Comparison of ENCODE assay signal across 18 cellular contexts in genomic region chr1:8589571-8589970, GRCh38.
"Had no signal": no experiment of that assay in that cellular context is flagged by ENCODE, and none has a peak within 500 bp of the region (broad histone marks: within the 10 kb centered on the region; RNA-seq: fewer than 3 reads in every experiment).

No MANE protein-coding gene starts in this region.

- H3K9me3 ChIP-seq: gastroesophageal sphincter, mucosa of descending colon, pancreas, uterus had no signal

- H3K4me3 Mint-ChIP-seq: activated CD8-positive, alpha-beta T cell treated with anti-CD3 and anti-CD28 coated beads for 36 hours; activated T-helper 1 cell treated with anti-CD3 and anti-CD28 coated beads, Interleukin-12 subunit alpha, Interleukin-12 subunit beta, Interleukin-2, Interleukin-4 antibody, amounts not matched to agents 30 ng/mL and 10 ng/mL and 1 ng/mL, durations not matched to agents 14 hours and 24 hours and 36 hours; effector memory CD8-positive, alpha-beta T cell; natural killer cell treated with Interleukin-12 subunit alpha and Interleukin-12 subunit beta and Interleukin-15 and Interleukin-18, amount 100 ng/mL, for 72 hours; stimulated activated naive CD8-positive, alpha-beta T cell treated with anti-CD3 and anti-CD28 coated beads, Interleukin-15, amount 100 ng/mL, for 72 hours had no signal

- ATAC-seq: activated CD8-positive, alpha-beta T cell treated with anti-CD3 and anti-CD28 coated beads for 36 hours; effector memory CD8-positive, alpha-beta T cell; gastroesophageal sphincter; natural killer cell treated with Interleukin-12 subunit alpha and Interleukin-12 subunit beta and Interleukin-15 and Interleukin-18, amount 100 ng/mL, for 72 hours; pancreas; stimulated activated naive CD8-positive, alpha-beta T cell treated with anti-CD3 and anti-CD28 coated beads, Interleukin-15, amount 100 ng/mL, for 72 hours had no signal

- H3K4me3 ChIP-seq: gastroesophageal sphincter, hepatocyte, mucosa of descending colon, pancreas, uterus had no signal

- H3K36me3 ChIP-seq: gastroesophageal sphincter, pancreas, uterus had no signal

- H3K27ac Mint-ChIP-seq: activated CD8-positive, alpha-beta T cell treated with anti-CD3 and anti-CD28 coated beads for 36 hours; activated T-helper 1 cell treated with anti-CD3 and anti-CD28 coated beads, Interleukin-12 subunit alpha, Interleukin-12 subunit beta, Interleukin-2, Interleukin-4 antibody, amounts not matched to agents 30 ng/mL and 10 ng/mL and 1 ng/mL, durations not matched to agents 14 hours and 24 hours and 36 hours; natural killer cell treated with Interleukin-12 subunit alpha and Interleukin-12 subunit beta and Interleukin-15 and Interleukin-18, amount 100 ng/mL, for 72 hours; stimulated activated naive CD8-positive, alpha-beta T cell treated with anti-CD3 and anti-CD28 coated beads, Interleukin-15, amount 100 ng/mL, for 72 hours had no signal

- H3K27me3 Mint-ChIP-seq: activated CD8-positive, alpha-beta T cell treated with anti-CD3 and anti-CD28 coated beads for 36 hours; effector memory CD8-positive, alpha-beta T cell; natural killer cell treated with Interleukin-12 subunit alpha and Interleukin-12 subunit beta and Interleukin-15 and Interleukin-18, amount 100 ng/mL, for 72 hours; stimulated activated naive CD8-positive, alpha-beta T cell treated with anti-CD3 and anti-CD28 coated beads, Interleukin-15, amount 100 ng/mL, for 72 hours had no signal

- H3K4me2 ChIP-seq: hepatocyte had no signal

- FAIRE-seq: pancreas had no signal

- H2AFZ ChIP-seq: hepatocyte had no signal

- H3K36me3 Mint-ChIP-seq: natural killer cell treated with Interleukin-12 subunit alpha and Interleukin-12 subunit beta and Interleukin-15 and Interleukin-18, amount 100 ng/mL, for 72 hours had no signal

- H3K27ac ChIP-seq: hepatocyte, pancreas, WERI-Rb-1 had no signal

- H3K27me3 ChIP-seq: gastroesophageal sphincter, hepatocyte, pancreas, uterus had no signal

- H3K4me1 ChIP-seq: uterus had no signal

- H3K9me3 Mint-ChIP-seq: activated T-helper 1 cell treated with anti-CD3 and anti-CD28 coated beads, Interleukin-12 subunit alpha, Interleukin-12 subunit beta, Interleukin-2, Interleukin-4 antibody, amounts not matched to agents 30 ng/mL and 10 ng/mL and 1 ng/mL, durations not matched to agents 14 hours and 24 hours and 36 hours; effector memory CD8-positive, alpha-beta T cell; natural killer cell treated with Interleukin-12 subunit alpha and Interleukin-12 subunit beta and Interleukin-15 and Interleukin-18, amount 100 ng/mL, for 72 hours had no signal

- DNase-seq: activated CD4-positive, alpha-beta T cell treated with anti-CD3 and anti-CD28 coated beads for 4 hours; activated CD8-positive, alpha-beta memory T cell treated with anti-CD3 and anti-CD28 coated beads, Interleukin-2, amount 50 U/mL, for 4 hours; activated CD8-positive, alpha-beta T cell treated with anti-CD3 and anti-CD28 coated beads for 36 hours; activated naive CD4-positive, alpha-beta T cell treated with Interleukin-2 at 50 U/mL for 16 hours; central memory CD4-positive, alpha-beta T cell; effector memory CD8-positive, alpha-beta T cell; kidney glomerular epithelial cell; mucosa of descending colon; pancreas; stimulated activated CD4-positive, alpha-beta T cell treated with anti-CD3 and anti-CD28 coated beads, Interleukin-4, amount 100 ng/mL, for 1 hour; stimulated activated CD8-positive, alpha-beta memory T cell treated with anti-CD3 and anti-CD28 coated beads, Interleukin-4, amount 100 ng/mL, for 48 hours; stimulated activated naive CD8-positive, alpha-beta T cell treated with anti-CD3 and anti-CD28 coated beads, Interleukin-15, amount 100 ng/mL, for 72 hours; uterus; WERI-Rb-1 had no signal
